In the genomic region with DNA sequence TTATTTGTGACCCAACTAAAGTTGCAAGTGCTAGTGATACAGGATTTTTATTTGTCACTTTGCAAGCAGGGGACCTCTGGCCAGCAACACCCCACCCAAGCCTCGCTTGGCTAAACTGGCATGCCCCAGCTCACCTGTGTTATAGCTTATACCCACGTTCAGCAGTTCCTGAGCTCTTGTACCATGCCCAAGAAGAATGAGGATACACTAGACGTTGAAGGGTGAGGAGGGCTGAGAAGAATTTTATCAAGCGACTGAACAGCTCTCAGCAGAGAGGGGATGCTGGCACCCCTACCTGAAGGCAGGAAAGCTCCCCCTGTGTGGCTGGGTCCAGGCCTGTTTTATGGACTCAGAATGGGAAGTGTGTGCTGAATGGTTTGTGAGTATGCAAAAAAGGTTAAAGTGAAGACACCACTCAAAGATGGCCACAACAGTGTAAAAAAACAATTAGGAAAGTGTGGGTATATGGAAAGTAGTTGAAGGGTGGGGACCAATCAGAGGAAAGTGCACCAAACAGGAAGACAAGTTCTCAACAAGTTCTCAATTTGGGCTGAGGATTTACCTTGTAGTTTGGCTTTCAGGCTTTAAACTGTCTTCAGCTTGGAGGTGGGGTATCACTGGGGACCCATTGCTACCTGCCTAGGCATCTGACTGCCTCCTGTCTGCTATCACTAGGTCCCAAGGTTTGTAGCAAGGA, we compare ENCODE assay signal across 8 cellular contexts. TPM values are rescaled to one million over a fixed set of nuclear protein-coding genes. Genes with fewer than 3 reads are reported as not detected.
DNase-seq lines count a peak whose midpoint lies in the region; ATAC-seq and TF ChIP-seq lines count a peak whose summit lies in the region.

No MANE protein-coding gene starts in this region.

- H3K27me3 ChIP-seq in left lung = no peaks in the 10 kb centered on the region
- H3K27me3 ChIP-seq in tibial nerve = no peaks in the 10 kb centered on the region

- TF ChIP-seq POLR2A in tibial nerve (IDR thresholded peaks at IDR 0.05) = no peak

- peaks cover 70% of the 10 kb centered on the region for H3K36me3 Mint-ChIP-seq in activated T-cell treated with anti-CD3 and anti-CD28 coated beads, Interleukin-2, amount 50 U/mL, for 24 hours (ENCODE audit: low read depth)
- H3K36me3 Mint-ChIP-seq in activated CD8-positive, alpha-beta T cell treated with anti-CD3 and anti-CD28 coated beads for 36 hours (ENCODE audit: low read depth) = peaks cover 36% of the 10 kb centered on the region

- no peak for ATAC-seq in activated CD8-positive, alpha-beta T cell treated with anti-CD3 and anti-CD28 coated beads for 36 hours
- ATAC-seq in left lung = no peak
- ATAC-seq in HG02885 (IDR thresholded peaks at IDR 0.05; ENCODE audit: poor library complexity, unreplicated experiment) = no peak

- POLR2A ChIA-PET in activated CD8-positive, alpha-beta T cell treated with anti-CD3 and anti-CD28 coated beads for 36 hours (lab: Charles Lee) = interaction anchor here (1.0 to 1.9 kb wide), 5 partner anchors 8 to 232 kb away, joined by 3 to 12 read pairs (median 4); a partner anchor contains a TSS

- peaks cover 0 to 3% of the 10 kb centered on the region in 2 donors for H3K9me3 ChIP-seq in left lung
- peaks cover 0 to 8% (median 0%) of the 10 kb centered on the region in 4 donors for H3K9me3 ChIP-seq in tibial nerve

- DNase-seq in activated T-cell treated with anti-CD3 and anti-CD28 coated beads, Interleukin-2, amount 50 U/mL, for 24 hours = no peak
- no peak for DNase-seq in activated T-cell treated with anti-CD3 and anti-CD28 coated beads for 4 hours
- no peak for DNase-seq in activated CD8-positive, alpha-beta T cell treated with anti-CD3 and anti-CD28 coated beads for 36 hours
- no peak for DNase-seq in left lung
- no peak for DNase-seq in tibial nerve (ENCODE audit: low spot score in 2 of 2)
- no peak for DNase-seq in NK-92 treated with Interleukin-12 subunit alpha and Interleukin-12 subunit beta, amount 100 ng/mL, for 24 hours (lab: John Stamatoyannopoulos, UW)
- DNase-seq in GM19238 (ENCODE audit: insufficient read length, low spot score) = no peak

- H3K4me1 ChIP-seq in left lung = peaks cover 5 to 43% of the 10 kb centered on the region in 2 donors
- H3K4me1 ChIP-seq in tibial nerve = peaks cover 0 to 37% (median 16%) of the 10 kb centered on the region in 4 donors

- 92% methylated on average over 4 of the region's 4 CpGs for WGBS in tibial nerve, 2 donors

- CTCF ChIA-PET in activated CD8-positive, alpha-beta T cell treated with anti-CD3 and anti-CD28 coated beads for 36 hours (lab: Charles Lee) = interaction anchor here (0.7 to 2.1 kb wide), 2 partner anchors 25 to 144 kb away, joined by 3 to 4 read pairs; no protein-coding TSS in a partner anchor

- H3K4me3 ChIP-seq in left lung (peak overlapping the region in 1 of 2 donors; percentile 44), tibial nerve (no peak overlapping the region)

- TF ChIP-seq CTCF in activated CD8-positive, alpha-beta T cell treated with anti-CD3 and anti-CD28 coated beads for 36 hours (IDR thresholded peaks at IDR 0.05) = no peak
- no peak for TF ChIP-seq CTCF in left lung (IDR thresholded peaks at IDR 0.05)
- TF ChIP-seq CTCF in tibial nerve (IDR thresholded peaks at IDR 0.05) = no peak

- H3K4me3 Mint-ChIP-seq in activated T-cell treated with anti-CD3 and anti-CD28 coated beads, Interleukin-2, amount 50 U/mL, for 24 hours = peak overlapping the region; percentile 98
- peak overlapping the region; percentile 100 for H3K4me3 Mint-ChIP-seq in activated CD8-positive, alpha-beta T cell treated with anti-CD3 and anti-CD28 coated beads for 36 hours

- H3K27ac ChIP-seq in left lung (peak overlapping the region; percentile 91 to 93), tibial nerve (peak overlapping the region in 3 of 4 donors; percentile 87 to 93 (median 89))

- peaks cover 0 to 24% of the 10 kb centered on the region in 2 donors for H3K36me3 ChIP-seq in left lung
- peaks cover 0 to 24% (median 4%) of the 10 kb centered on the region in 3 donors for H3K36me3 ChIP-seq in tibial nerve

- H3K27me3 Mint-ChIP-seq in activated T-cell treated with anti-CD3 and anti-CD28 coated beads, Interleukin-2, amount 50 U/mL, for 24 hours = no peaks in the 10 kb centered on the region
- no peaks in the 10 kb centered on the region for H3K27me3 Mint-ChIP-seq in activated CD8-positive, alpha-beta T cell treated with anti-CD3 and anti-CD28 coated beads for 36 hours

- intact Hi-C loops in activated CD8-positive, alpha-beta T cell treated with anti-CD3 and anti-CD28 coated beads for 36 hours (cut with micrococcal nuclease) = loop anchor here (5.0 kb wide), 1 partner anchor 60 kb away; no protein-coding TSS in a partner anchor
- intact Hi-C loops in left lung (cut with DNase I) = no loop called here

- no peak for TF ChIP-seq EP300 in tibial nerve (IDR thresholded peaks at IDR 0.05)

- H3K9me3 Mint-ChIP-seq in activated T-cell treated with anti-CD3 and anti-CD28 coated beads, Interleukin-2, amount 50 U/mL, for 24 hours = peaks cover 10% of the 10 kb centered on the region
- peaks cover 12% of the 10 kb centered on the region for H3K9me3 Mint-ChIP-seq in activated CD8-positive, alpha-beta T cell treated with anti-CD3 and anti-CD28 coated beads for 36 hours

- H3K27ac Mint-ChIP-seq in activated T-cell treated with anti-CD3 and anti-CD28 coated beads, Interleukin-2, amount 50 U/mL, for 24 hours = peak overlapping the region; percentile 100
- peak overlapping the region; percentile 100 for H3K27ac Mint-ChIP-seq in activated CD8-positive, alpha-beta T cell treated with anti-CD3 and anti-CD28 coated beads for 36 hours

- H3K4me1 Mint-ChIP-seq in activated T-cell treated with anti-CD3 and anti-CD28 coated beads, Interleukin-2, amount 50 U/mL, for 24 hours (ENCODE audit: low read depth) = peaks cover 47% of the 10 kb centered on the region
- peaks cover 37% of the 10 kb centered on the region for H3K4me1 Mint-ChIP-seq in activated CD8-positive, alpha-beta T cell treated with anti-CD3 and anti-CD28 coated beads for 36 hours (ENCODE audit: low read depth)

RNA-seq across cellular contexts. Expression of gene BTN2A1, which starts 14.9 kb away (rescaled TPM):
- 10 to 100 TPM; 14.2 to 16.2 TPM for total RNA-seq in activated CD8-positive, alpha-beta T cell treated with anti-CD3 and anti-CD28 coated beads for 36 hours
- 10 to 100 TPM; 17.5 to 34.7 TPM for total RNA-seq in left lung
- total RNA-seq in tibial nerve = 10 to 100 TPM; 15.7 to 29.0 (median 17.1) TPM

RNA-seq across cellular contexts. Expression of gene BTN1A1, which starts 27.4 kb away (rescaled TPM):
- total RNA-seq in activated CD8-positive, alpha-beta T cell treated with anti-CD3 and anti-CD28 coated beads for 36 hours = under 1 TPM in 1 of 2 experiments, not detected in 1; 0.11 TPM
- total RNA-seq in left lung (not detected), tibial nerve (not detected)

RNA-seq across cellular contexts. Expression of gene BTN3A3, which starts 32.4 kb away (rescaled TPM):
- 10 to 100 TPM; 42.2 to 50.6 TPM for total RNA-seq in activated CD8-positive, alpha-beta T cell treated with anti-CD3 and anti-CD28 coated beads for 36 hours
- total RNA-seq in left lung (10 to 100 TPM; 41.1 to 54.7 TPM), tibial nerve (10 to 100 TPM in 3 of 4 donors, 1 to 10 TPM in 1; 9.4 to 27.8 (median 14.0) TPM)
